36 cellular contexts compared by ENCODE assay signal in the genomic region with DNA sequence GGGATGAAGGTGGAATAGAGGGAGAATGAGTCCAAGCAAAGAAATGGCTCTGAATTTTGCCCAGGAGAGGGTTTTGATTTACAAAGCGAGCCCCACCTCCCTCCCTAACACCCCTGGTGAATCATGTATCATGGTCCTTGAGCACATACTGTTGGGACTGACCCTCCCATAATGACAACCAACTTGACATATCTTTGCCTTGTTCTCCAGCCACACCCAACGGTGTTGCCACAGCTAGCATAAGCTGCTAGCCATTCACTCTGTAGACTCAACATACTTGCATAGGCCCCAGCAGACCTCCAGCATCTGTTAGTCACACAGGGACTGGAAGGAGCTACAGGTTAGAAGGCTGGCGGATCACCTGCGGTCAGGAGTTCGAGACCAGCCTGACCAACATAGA.
"Had no signal": no experiment of that assay in that cellular context is flagged by ENCODE, and none has a peak within 500 bp of the region (broad histone marks: within the 10 kb centered on the region; RNA-seq: fewer than 3 reads in every experiment).

No MANE protein-coding gene starts in this region.

- H3K27ac ChIP-seq: adrenal gland, ascending aorta, cardiac muscle cell, VCaP had no signal

- DNase-seq: activated B cell treated with CpG ODN at 0.5 μM for 24 hours; activated CD4-positive, alpha-beta memory T cell treated with anti-CD3 and anti-CD28 coated beads for 36 hours; activated CD4-positive, alpha-beta T cell treated with anti-CD3 and anti-CD28 coated beads for 4 hours; activated CD4-positive, alpha-beta T cell treated with anti-CD3 and anti-CD28 coated beads, Interleukin-2, amount 10 ng/mL, durations not matched to agents 24 days and 14 days; activated CD4-positive, alpha-beta T cell treated with anti-CD3 and anti-CD28 coated beads, Interleukin-2, amount 50 U/mL, for 1 hour; activated CD4-positive, alpha-beta T cell treated with anti-CD3 and anti-CD28 coated beads, Interleukin-2, amount 50 U/mL, for 4 hours; activated CD4-positive, CD25-positive, alpha-beta regulatory T cell treated with anti-CD3 and anti-CD28 coated beads, Interleukin-2, amount 50 U/mL, for 72 hours; activated CD8-positive, alpha-beta memory T cell treated with anti-CD3 and anti-CD28 coated beads, Interleukin-2, amount 50 U/mL, for 4 hours; activated CD8-positive, alpha-beta T cell treated with anti-CD3 and anti-CD28 coated beads for 36 hours; activated effector memory CD4-positive, alpha-beta T cell treated with anti-CD3 and anti-CD28 coated beads, Interleukin-2, amount 50 U/mL, for 16 hours; activated gamma-delta T cell treated with Interleukin-2 at 50 U/mL for 16 hours; activated naive CD4-positive, alpha-beta T cell; activated naive CD4-positive, alpha-beta T cell treated with anti-CD3 and anti-CD28 coated beads for 36 hours; activated naive CD4-positive, alpha-beta T cell treated with anti-CD3 and anti-CD28 coated beads, Interleukin-2, amount 50 U/mL, for 16 hours; activated naive CD8-positive, alpha-beta T cell treated with anti-CD3 and anti-CD28 coated beads for 36 hours; activated T-cell treated with anti-CD3 and anti-CD28 coated beads for 4 hours; activated T-cell treated with anti-CD3 and anti-CD28 coated beads, Interleukin-2, amount 50 U/mL, for 1 hour; activated T-cell treated with anti-CD3 and anti-CD28 coated beads, Interleukin-2, amount 50 U/mL, for 4 hours; activated T-cell treated with anti-CD3 and anti-CD28 coated beads, Interleukin-2, amount 50 U/mL, for 72 hours; adrenal gland; amniotic stem cell; caudate nucleus; cerebellar nuclear complex; T-helper 1 cell; T-helper 2 cell; T-helper 9 cell had no signal

- H3K36me3 Mint-ChIP-seq: activated CD4-positive, alpha-beta memory T cell treated with anti-CD3 and anti-CD28 coated beads for 36 hours; activated naive CD4-positive, alpha-beta T cell treated with anti-CD3 and anti-CD28 coated beads, Interleukin-2, amount 50 U/mL, for 72 hours; activated naive CD8-positive, alpha-beta T cell treated with anti-CD3 and anti-CD28 coated beads for 36 hours; brain had no signal

- H3K4me3 Mint-ChIP-seq: activated B cell treated with CpG ODN at 0.5 μM for 24 hours; activated CD4-positive, alpha-beta memory T cell treated with anti-CD3 and anti-CD28 coated beads for 36 hours; activated CD4-positive, alpha-beta T cell treated with anti-CD3 and anti-CD28 coated beads, Interleukin-2, amount 10 ng/mL, durations not matched to agents 24 days and 14 days; activated CD8-positive, alpha-beta T cell treated with anti-CD3 and anti-CD28 coated beads for 36 hours; activated naive CD4-positive, alpha-beta T cell treated with anti-CD3 and anti-CD28 coated beads for 36 hours; activated naive CD8-positive, alpha-beta T cell treated with anti-CD3 and anti-CD28 coated beads for 36 hours; activated T-cell treated with anti-CD3 and anti-CD28 coated beads, Interleukin-2, amount 50 U/mL, for 4 hours; activated T-cell treated with anti-CD3 and anti-CD28 coated beads, Interleukin-2, amount 50 U/mL, for 72 hours; activated T-helper 1 cell treated with anti-CD3 and anti-CD28 coated beads, Interleukin-12 subunit alpha, Interleukin-12 subunit beta, Interleukin-2, Interleukin-4 antibody, amounts not matched to agents 30 ng/mL and 10 ng/mL and 1 ng/mL, durations not matched to agents 14 hours and 24 hours and 36 hours; activated T-helper 17 cell treated with anti-CD3 and anti-CD28 coated beads, Interleukin-2, amount 50 U/mL, for 72 hours; brain; central memory CD8-positive, alpha-beta T cell; T-helper 1 cell treated with Interleukin-12 subunit alpha and Interleukin-12 subunit beta and Interleukin-4 antibody, amounts not matched to agents 30 μg/mL and 1 μg/mL, for 36 hours; T-helper 2 cell treated with Interferon-gamma antibody and Interleukin-4, amounts not matched to agents 5 μg/mL and 100 μg/mL, for 36 hours had no signal

- H3K27me3 Mint-ChIP-seq: activated B cell treated with CpG ODN at 0.5 μM for 24 hours had no signal

- H3K4me3 ChIP-seq: adrenal gland, ascending aorta, cardiac muscle cell had no signal

- H3K27me3 ChIP-seq: adrenal gland, ascending aorta, cardiac muscle cell had no signal

- H3K27ac Mint-ChIP-seq: activated B cell treated with CpG ODN at 0.5 μM for 24 hours; activated CD4-positive, alpha-beta memory T cell treated with anti-CD3 and anti-CD28 coated beads for 36 hours; activated CD4-positive, alpha-beta T cell treated with anti-CD3 and anti-CD28 coated beads, Interleukin-2, amount 10 ng/mL, durations not matched to agents 24 days and 14 days; activated CD8-positive, alpha-beta T cell treated with anti-CD3 and anti-CD28 coated beads for 36 hours; activated naive CD4-positive, alpha-beta T cell treated with anti-CD3 and anti-CD28 coated beads for 36 hours; activated naive CD8-positive, alpha-beta T cell treated with anti-CD3 and anti-CD28 coated beads for 36 hours; activated T-cell treated with anti-CD3 and anti-CD28 coated beads, Interleukin-2, amount 50 U/mL, for 72 hours; activated T-helper 1 cell treated with anti-CD3 and anti-CD28 coated beads, Interleukin-12 subunit alpha, Interleukin-12 subunit beta, Interleukin-2, Interleukin-4 antibody, amounts not matched to agents 30 ng/mL and 10 ng/mL and 1 ng/mL, durations not matched to agents 14 hours and 24 hours and 36 hours; activated T-helper 17 cell treated with anti-CD3 and anti-CD28 coated beads, Interleukin-2, amount 50 U/mL, for 72 hours; brain; T-helper 1 cell treated with Interleukin-12 subunit alpha and Interleukin-12 subunit beta and Interleukin-4 antibody, amounts not matched to agents 30 μg/mL and 1 μg/mL, for 36 hours; T-helper 2 cell treated with Interferon-gamma antibody and Interleukin-4, amounts not matched to agents 5 μg/mL and 100 μg/mL, for 36 hours had no signal

- ATAC-seq: activated CD8-positive, alpha-beta T cell treated with anti-CD3 and anti-CD28 coated beads for 36 hours; activated naive CD4-positive, alpha-beta T cell treated with anti-CD3 and anti-CD28 coated beads, Interleukin-2, amount 50 U/mL, for 72 hours; activated T-cell treated with anti-CD3 and anti-CD28 coated beads, Interleukin-2, amount 50 U/mL, for 4 hours; activated T-cell treated with anti-CD3 and anti-CD28 coated beads, Interleukin-2, amount 50 U/mL, for 72 hours; activated T-helper 17 cell treated with anti-CD3 and anti-CD28 coated beads, Interleukin-2, amount 50 U/mL, for 72 hours had no signal

- H3K36me3 ChIP-seq: adrenal gland, cardiac muscle cell had no signal

- H3K4me1 ChIP-seq: adrenal gland had no signal

- H3K4me1 Mint-ChIP-seq: activated B cell treated with CpG ODN at 0.5 μM for 24 hours; activated CD4-positive, alpha-beta T cell treated with anti-CD3 and anti-CD28 coated beads, Interleukin-2, amount 10 ng/mL, durations not matched to agents 24 days and 14 days; activated naive CD8-positive, alpha-beta T cell treated with anti-CD3 and anti-CD28 coated beads for 36 hours; activated T-helper 17 cell treated with anti-CD3 and anti-CD28 coated beads, Interleukin-2, amount 50 U/mL, for 72 hours; brain; central memory CD8-positive, alpha-beta T cell had no signal

- H3K9me3 Mint-ChIP-seq: activated B cell treated with CpG ODN at 0.5 μM for 24 hours; activated CD4-positive, alpha-beta memory T cell treated with anti-CD3 and anti-CD28 coated beads for 36 hours; activated CD4-positive, alpha-beta T cell treated with anti-CD3 and anti-CD28 coated beads, Interleukin-2, amount 10 ng/mL, durations not matched to agents 24 days and 14 days; activated CD8-positive, alpha-beta T cell treated with anti-CD3 and anti-CD28 coated beads for 36 hours; activated naive CD4-positive, alpha-beta T cell treated with anti-CD3 and anti-CD28 coated beads for 36 hours; activated naive CD4-positive, alpha-beta T cell treated with anti-CD3 and anti-CD28 coated beads, Interleukin-2, amount 50 U/mL, for 72 hours; activated naive CD8-positive, alpha-beta T cell treated with anti-CD3 and anti-CD28 coated beads for 36 hours; activated T-cell treated with anti-CD3 and anti-CD28 coated beads, Interleukin-2, amount 50 U/mL, for 4 hours; activated T-cell treated with anti-CD3 and anti-CD28 coated beads, Interleukin-2, amount 50 U/mL, for 72 hours; activated T-helper 1 cell treated with anti-CD3 and anti-CD28 coated beads, Interleukin-12 subunit alpha, Interleukin-12 subunit beta, Interleukin-2, Interleukin-4 antibody, amounts not matched to agents 30 ng/mL and 10 ng/mL and 1 ng/mL, durations not matched to agents 14 hours and 24 hours and 36 hours; activated T-helper 17 cell treated with anti-CD3 and anti-CD28 coated beads, Interleukin-2, amount 50 U/mL, for 72 hours; brain; central memory CD8-positive, alpha-beta T cell; T-helper 1 cell treated with Interleukin-12 subunit alpha and Interleukin-12 subunit beta and Interleukin-4 antibody, amounts not matched to agents 30 μg/mL and 1 μg/mL, for 36 hours; T-helper 2 cell treated with Interferon-gamma antibody and Interleukin-4, amounts not matched to agents 5 μg/mL and 100 μg/mL, for 36 hours had no signal

- H3K9me3 ChIP-seq: adrenal gland, ascending aorta had no signal
